ENCODE assay signal across 9 cellular contexts in genomic region chr6:156557269-156557885, GRCh38.
A peak's percentile ranks its signal among the peaks of the same experiment; 100 is the strongest.
DNase-seq lines count a peak whose midpoint lies in the region; ATAC-seq, FAIRE-seq and TF ChIP-seq lines count a peak whose summit lies in the region.
"Had no signal": no experiment of that assay in that cellular context is flagged by ENCODE, and none has a peak within 500 bp of the region (broad histone marks: within the 10 kb centered on the region; RNA-seq: fewer than 3 reads in every experiment).

No MANE protein-coding gene starts in this region.

- no peaks in the 10 kb centered on the region for H3K4me1 ChIP-seq in neural progenitor cell

- TF ChIP-seq CTCF in bronchial epithelial cell (IDR thresholded peaks at IDR 0.05; ENCODE audit: insufficient read depth, low read length, severe bottlenecking) (no peak), neural progenitor cell (IDR thresholded peaks at IDR 0.05) (no peak), endothelial cell (IDR thresholded peaks at IDR 0.05; ENCODE audit: unreplicated experiment) (no peak), GM20000 (IDR thresholded peaks at IDR 0.05; ENCODE audit: extremely low read depth, missing control alignments) (no peak)

- no peaks in the 10 kb centered on the region for H3K9me3 ChIP-seq in neural progenitor cell (ENCODE audit: low read depth)

- H4K20me1 ChIP-seq in neural progenitor cell (ENCODE audit: low read depth), result no peaks in the 10 kb centered on the region

- no peaks in the 10 kb centered on the region for H3K9me3 Mint-ChIP-seq in neural progenitor cell
- H3K9me3 Mint-ChIP-seq in endothelial cell (ENCODE audit: unreplicated experiment), result no peaks in the 10 kb centered on the region
- H3K9me3 Mint-ChIP-seq in immature natural killer cell, result no peaks in the 10 kb centered on the region

- H3K4me3 ChIP-seq in bronchial epithelial cell (ENCODE audit: low read depth, low read length) (no peak overlapping the region), neural progenitor cell (no peak overlapping the region)

- no peaks in the 10 kb centered on the region for H3K79me2 ChIP-seq in neural progenitor cell (ENCODE audit: low read depth)

- H3K4me1 Mint-ChIP-seq in neural progenitor cell (peaks cover 6% of the 10 kb centered on the region), endothelial cell (ENCODE audit: unreplicated experiment) (no peaks in the 10 kb centered on the region), immature natural killer cell (no peaks in the 10 kb centered on the region)

- peak overlapping the region; percentile 73 for H2AFZ ChIP-seq in neural progenitor cell (replicated peaks)

- no peak overlapping the region for H3K4me3 Mint-ChIP-seq in neural progenitor cell
- H3K4me3 Mint-ChIP-seq in endothelial cell (ENCODE audit: unreplicated experiment), result no peak overlapping the region
- H3K4me3 Mint-ChIP-seq in immature natural killer cell, result no peak overlapping the region

- H3K27me3 Mint-ChIP-seq in neural progenitor cell (ENCODE audit: insufficient read depth, low read depth) (peaks cover 5% of the 10 kb centered on the region), endothelial cell (ENCODE audit: unreplicated experiment) (peaks cover 2% of the 10 kb centered on the region), immature natural killer cell (ENCODE audit: low read depth in 3 of 3) (peaks cover 0 to 11% (median 0%) of the 10 kb centered on the region in 3 donors)

- H3K36me3 Mint-ChIP-seq in neural progenitor cell (no peaks in the 10 kb centered on the region), endothelial cell (ENCODE audit: low read depth, unreplicated experiment) (no peaks in the 10 kb centered on the region), immature natural killer cell (no peaks in the 10 kb centered on the region)

- no peak overlapping the region for H3K9ac ChIP-seq in neural progenitor cell

- H3K27ac Mint-ChIP-seq in neural progenitor cell (peak overlapping the region; percentile 51), endothelial cell (ENCODE audit: unreplicated experiment) (no peak overlapping the region), immature natural killer cell (no peak overlapping the region)

- ATAC-seq in left lobe of liver, result no peak

- H3K4me2 ChIP-seq in neural progenitor cell, result no peak overlapping the region

- H3K27me3 ChIP-seq in bronchial epithelial cell (ENCODE audit: control insufficient read depth, insufficient read depth, low read length), result no peaks in the 10 kb centered on the region
- H3K27me3 ChIP-seq in neural progenitor cell, result no peaks in the 10 kb centered on the region

- FAIRE-seq in bronchial epithelial cell (lab: Jason Lieb, UNC), result no peak

- no peak overlapping the region for H3K27ac ChIP-seq in neural progenitor cell

- H3K36me3 ChIP-seq in bronchial epithelial cell (ENCODE audit: control insufficient read depth, insufficient read depth, low read length), result no peaks in the 10 kb centered on the region
- no peaks in the 10 kb centered on the region for H3K36me3 ChIP-seq in neural progenitor cell

- no peaks in the 10 kb centered on the region for H3F3A ChIP-seq in neural progenitor cell (ENCODE audit: low read depth)

- DNase-seq in ELF-1 (ENCODE audit: low read depth, low spot score) (peak; percentile 76), NCI-H2029 treated with DMSO at 0.1 percent for 48 hours (lab: John Stamatoyannopoulos, UW) (peak; percentile 93), bronchial epithelial cell (ENCODE audit: low read depth) (peak; percentile 37), neural progenitor cell (ENCODE audit: low spot score) (peak; percentile 38), left lobe of liver (ENCODE audit: low spot score) (no peak), endothelial cell (ENCODE audit: low spot score) (no peak), GM20000 (ENCODE audit: low spot score) (no peak), immature natural killer cell (no peak)
- DNase-seq: NCI-H446 treated with DMSO at 0.1 percent for 48 hours had no signal

Comparison
In these comparisons a context has a peak if more than half of its experiments do, and no peak if none do; other contexts are left out.
1. DNase-seq: peak in ELF-1 (single experiment), NCI-H2029 treated with DMSO at 0.1 percent for 48 hours (single experiment), bronchial epithelial cell (single experiment) and neural progenitor cell (single experiment); none in left lobe of liver (single experiment), endothelial cell (single experiment), GM20000 (single experiment) and immature natural killer cell (0 of 3).